In genomic region chr11:5123802-5124521, GRCh38 we compare ENCODE assay signal across 8 cellular contexts. TPM values are rescaled to one million over a fixed set of nuclear protein-coding genes. Genes with fewer than 3 reads are reported as not detected.
DNase-seq lines count a peak whose midpoint lies in the region; ATAC-seq lines count a peak whose summit lies in the region.

No MANE protein-coding gene starts in this region.

- DNase-seq in AG08396 (ENCODE audit: low spot score) (peak; percentile 57), NCI-H2107 treated with DMSO at 0.1 percent for 48 hours (lab: John Stamatoyannopoulos, UW; ENCODE audit: unreplicated experiment) (peak; percentile 12), dermis microvascular lymphatic vessel endothelial cell (ENCODE audit: low read depth in 2 of 2) (peak; percentile 46 to 67), lung microvascular endothelial cell (ENCODE audit: low read depth in 2 of 2) (peak; percentile 70 to 74)
- peak; percentile 9 for DNase-seq in activated CD4-positive, alpha-beta T cell treated with anti-CD3 and anti-CD28 coated beads for 1 hour
- peak; percentile 3 to 13 for DNase-seq in stimulated activated CD8-positive, alpha-beta memory T cell treated with anti-CD3 and anti-CD28 coated beads, Interleukin-7, amount 100 ng/mL, for 1 hour (ENCODE audit: low read depth in 2 of 2)

- peak; percentile 93 for ATAC-seq in GM18498 (IDR thresholded peaks at IDR 0.05; ENCODE audit: unreplicated experiment)
- peak; percentile 97 for ATAC-seq in HG02938 (IDR thresholded peaks at IDR 0.05; ENCODE audit: unreplicated experiment)

RNA-seq across cellular contexts. Expression of gene OR52A5, which starts 14.2 kb away (rescaled TPM):
- total RNA-seq in dermis microvascular lymphatic vessel endothelial cell (not detected in 2 replicates), lung microvascular endothelial cell (not detected in 2 replicates)

RNA-seq across cellular contexts. Expression of gene OR52A1, which starts 30.6 kb away (rescaled TPM):
- total RNA-seq in dermis microvascular lymphatic vessel endothelial cell, result not detected in 2 replicates
- not detected in 2 replicates for total RNA-seq in lung microvascular endothelial cell

RNA-seq across cellular contexts. Expression of gene OR52E1, which starts 54.6 kb away (rescaled TPM):
- not detected in 2 replicates for total RNA-seq in dermis microvascular lymphatic vessel endothelial cell
- not detected in 2 replicates for total RNA-seq in lung microvascular endothelial cell

Comparison
In these comparisons a context has a peak if more than half of its experiments do, and no peak if none do; other contexts are left out.
1. Peak in every context shown above with its lines: DNase-seq and ATAC-seq.
2. DNase-seq: peak in every context shown above with its lines; median percentile 72 in lung microvascular endothelial cell; 57 in AG08396; 56 in dermis microvascular lymphatic vessel endothelial cell; 12 in NCI-H2107 treated with DMSO at 0.1 percent for 48 hours; 9 in activated CD4-positive, alpha-beta T cell treated with anti-CD3 and anti-CD28 coated beads for 1 hour; 8 in stimulated activated CD8-positive, alpha-beta memory T cell treated with anti-CD3 and anti-CD28 coated beads, Interleukin-7, amount 100 ng/mL, for 1 hour.